In the genomic region with DNA sequence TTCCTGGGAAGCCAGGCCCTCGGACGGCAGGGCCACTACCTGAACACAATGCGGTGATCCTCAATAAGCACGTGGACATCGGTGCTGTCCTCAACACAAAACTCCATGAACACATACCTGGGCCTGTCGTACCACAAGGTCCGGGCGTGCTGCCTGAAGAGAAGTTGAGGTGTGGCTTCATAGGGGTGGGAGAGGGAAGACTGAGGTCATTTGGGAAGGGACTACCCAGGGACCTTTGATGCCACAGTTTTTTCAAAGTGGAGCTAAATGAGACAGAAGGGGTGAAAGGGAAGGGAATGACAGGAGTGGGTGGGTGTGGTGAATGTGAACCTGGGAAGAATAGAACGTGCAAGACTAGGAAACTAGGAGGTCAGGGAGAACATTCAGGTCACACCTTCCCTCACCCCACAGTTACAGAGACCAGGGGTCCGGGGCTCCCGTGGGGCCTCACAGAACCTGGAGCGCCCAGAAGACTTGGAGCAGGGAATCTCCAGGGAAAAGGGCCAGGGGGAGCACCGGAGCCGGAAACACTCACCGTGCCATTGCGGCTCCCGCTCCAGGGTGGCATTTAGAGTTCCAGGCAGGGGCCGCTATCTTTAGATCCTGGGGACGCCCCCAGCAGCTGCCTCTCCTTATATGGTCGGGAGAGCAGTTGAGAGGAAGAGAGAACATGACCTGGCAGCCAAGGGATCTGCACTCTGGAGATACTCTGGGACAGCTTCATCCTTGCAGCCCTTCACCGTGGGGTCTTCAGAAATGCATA, we compare ENCODE assay signal across 8 cellular contexts. TPM values are rescaled to one million over a fixed set of nuclear protein-coding genes. Genes with fewer than 3 reads are reported as not detected.
DNase-seq lines count a peak whose midpoint lies in the region; ATAC-seq and TF ChIP-seq lines count a peak whose summit lies in the region.

A gene (minus strand): TSS at position 570 of the 763 bp plus-strand sequence. CDS start 27 bp downstream, at position 543.

- intact Hi-C loops in A673 (cut with micrococcal nuclease; ENCODE audit: unreplicated experiment) (no loop called here), left lung (cut with DNase I) (no loop called here), stomach (cut with DNase I; ENCODE audit: low total_unique reads) (no loop called here)

- peaks cover 42% of the 10 kb centered on the region for H3K79me2 ChIP-seq in Karpas-422 (ENCODE audit: low read length)

- peak within 1 kb of the TSS; percentile 95 for H3K9ac ChIP-seq in Karpas-422 (ENCODE audit: low read length)

- no peaks in the 10 kb centered on the region for H3K9me2 ChIP-seq in Karpas-422 (replicated peaks; ENCODE audit: insufficient read depth, low read length)

- H3K36me3 ChIP-seq in A673 (ENCODE audit: insufficient read depth, low read length, poor library complexity, severe bottlenecking) (no peaks in the 10 kb centered on the region), Karpas-422 (ENCODE audit: insufficient read depth, low read length) (peaks cover 6% of the 10 kb centered on the region), SJSA1 (peaks cover 15% of the 10 kb centered on the region), left lung (peaks cover 0 to 1% of the 10 kb centered on the region in 2 donors), stomach (peaks cover 0 to 8% (median 0%) of the 10 kb centered on the region in 4 donors)

- CTCF ChIA-PET in A673 (lab: Charles Lee), result no interaction called here

- H2AFZ ChIP-seq in Karpas-422 (ENCODE audit: low read length), result peak within 1 kb of the TSS; percentile 70; the same call in 1 of the 2 replicates

- H3K9me3 ChIP-seq in A673 (ENCODE audit: low read depth, low read length, poor library complexity, severe bottlenecking) (no peaks in the 10 kb centered on the region), Karpas-422 (ENCODE audit: low read length) (no peaks in the 10 kb centered on the region), SJSA1 (replicated peaks) (no peaks in the 10 kb centered on the region; the same call in 1 of the 2 replicates), left lung (no peaks in the 10 kb centered on the region), stomach (no peaks in the 10 kb centered on the region)

- no peak for TF ChIP-seq CTCF in A673 (conservative IDR thresholded peaks at IDR 0.05; ENCODE audit: low read depth, low read length)
- TF ChIP-seq CTCF in GM12875 (IDR thresholded peaks at IDR 0.05; ENCODE audit: borderline replicate concordance, insufficient read depth, low read depth, low read length), result no peak
- TF ChIP-seq CTCF in left lung (IDR thresholded peaks at IDR 0.05), result no peak
- TF ChIP-seq CTCF in stomach (IDR thresholded peaks at IDR 0.05), result no peak

- H3K4me1 ChIP-seq in A673 (ENCODE audit: insufficient read depth, low read length, poor library complexity, severe bottlenecking) (no peaks in the 10 kb centered on the region), Karpas-422 (ENCODE audit: low read length) (peaks cover 29% of the 10 kb centered on the region), SJSA1 (replicated peaks) (peaks cover 25% of the 10 kb centered on the region), left lung (peaks cover 15 to 42% of the 10 kb centered on the region in 2 donors), stomach (peaks cover 19 to 52% (median 40%) of the 10 kb centered on the region in 4 donors)

- TF ChIP-seq EP300 in stomach (IDR thresholded peaks at IDR 0.05), result no peak

- peak; percentile 30 for ATAC-seq in left lung
- no peak for ATAC-seq in GM21390 (IDR thresholded peaks at IDR 0.05; ENCODE audit: unreplicated experiment)

- H3K27ac ChIP-seq in A673 (ENCODE audit: low read depth, low read length, poor library complexity, severe bottlenecking) (peak within 1 kb of the TSS; percentile 68), Karpas-422 (ENCODE audit: low read length) (peak within 1 kb of the TSS; percentile 74), SJSA1 (peak within 1 kb of the TSS; percentile 55), cingulate gyrus (ENCODE audit: low read depth, low read length) (peak within 1 kb of the TSS; percentile 65), left lung (peak within 1 kb of the TSS; percentile 75 to 93), stomach (peak within 1 kb of the TSS; percentile 90 to 93 (median 91))

- WGBS in stomach, 5 donors, result 33 to 37% (median 33%) methylated on average over 21 of the region's 21 CpGs

- POLR2A ChIA-PET in A673 (lab: Charles Lee; ENCODE audit: low non-redundant PET), result no interaction called here

- H3K27me3 ChIP-seq in A673 (replicated peaks; ENCODE audit: insufficient read depth, low read depth, low read length, poor library complexity), result no peaks in the 10 kb centered on the region
- H3K27me3 ChIP-seq in Karpas-422 (ENCODE audit: low read length), result no peaks in the 10 kb centered on the region
- H3K27me3 ChIP-seq in SJSA1 (replicated peaks), result no peaks in the 10 kb centered on the region
- H3K27me3 ChIP-seq in left lung, result no peaks in the 10 kb centered on the region
- H3K27me3 ChIP-seq in stomach, result no peaks in the 10 kb centered on the region

- peaks cover 5% of the 10 kb centered on the region; the same call in 1 of the 2 replicates for H4K20me1 ChIP-seq in Karpas-422 (ENCODE audit: insufficient read depth, low read depth, low read length)

- DNase-seq in A673 (ENCODE audit: low spot score) (peak; percentile 46), Karpas-422 (no peak), SJSA1 (ENCODE audit: low read depth in 1 of 2, low spot score in 2 of 2) (peak in 1 of 2 experiments; percentile 70), left lung (peak in 1 of 2 donors; percentile 44), stomach (no peak)

- TF ChIP-seq POLR2A in stomach (IDR thresholded peaks at IDR 0.05), result no peak

- H3K4me2 ChIP-seq in Karpas-422 (ENCODE audit: low read depth, low read length, poor library complexity, severe bottlenecking), result peak within 1 kb of the TSS; percentile 79

- no TSS peak for BruUV-seq in A673 (replicated peaks; lab: Mats Ljungman, UMichigan)

- H3K4me3 ChIP-seq in A673 (ENCODE audit: low read depth, low read length, poor library complexity, severe bottlenecking), result peak within 1 kb of the TSS; percentile 81
- peak within 1 kb of the TSS; percentile 82 for H3K4me3 ChIP-seq in GM12875 (ENCODE audit: low read depth, low read length)
- H3K4me3 ChIP-seq in Karpas-422 (ENCODE audit: low read length), result peak within 1 kb of the TSS; percentile 94
- peak within 1 kb of the TSS; percentile 96 for H3K4me3 ChIP-seq in SJSA1
- peak within 1 kb of the TSS; percentile 85 to 97 for H3K4me3 ChIP-seq in left lung
- peak within 1 kb of the TSS; percentile 83 to 97 (median 93) for H3K4me3 ChIP-seq in stomach

RNA-seq across cellular contexts. Expression of the gene that starts here (rescaled TPM):
- total RNA-seq in A673 (2021) (0.64 and 1.1 TPM in 2 replicates), left lung (under 1 TPM; 0.26 to 0.65 TPM), stomach (1 to 10 TPM in 3 of 5 donors, not detected in 2; 3.6 to 9.8 (median 8.3) TPM)
- 0.11 and 0.45 TPM in 2 replicates for total RNA-seq in Karpas-422 (2014; rRNA removed; shearing (Covaris generic); ENCODE audit: low replicate concordance)
- 1.2 and 2.1 TPM in 2 replicates for total RNA-seq in SJSA1 (2014; rRNA removed; shearing (Covaris generic))
- 1 to 10 TPM in 2 of 3 donors, not detected in 1; 1.3 to 2.9 TPM for polyA plus RNA-seq in stomach

Comparison
In these comparisons a context has a peak if more than half of its experiments do, and no peak if none do; other contexts are left out.
1. Peak in ATAC-seq, H3K4me3 ChIP-seq and H3K27ac ChIP-seq in left lung; RNA of the gene not detected or under 1 TPM.